In the genomic region with DNA sequence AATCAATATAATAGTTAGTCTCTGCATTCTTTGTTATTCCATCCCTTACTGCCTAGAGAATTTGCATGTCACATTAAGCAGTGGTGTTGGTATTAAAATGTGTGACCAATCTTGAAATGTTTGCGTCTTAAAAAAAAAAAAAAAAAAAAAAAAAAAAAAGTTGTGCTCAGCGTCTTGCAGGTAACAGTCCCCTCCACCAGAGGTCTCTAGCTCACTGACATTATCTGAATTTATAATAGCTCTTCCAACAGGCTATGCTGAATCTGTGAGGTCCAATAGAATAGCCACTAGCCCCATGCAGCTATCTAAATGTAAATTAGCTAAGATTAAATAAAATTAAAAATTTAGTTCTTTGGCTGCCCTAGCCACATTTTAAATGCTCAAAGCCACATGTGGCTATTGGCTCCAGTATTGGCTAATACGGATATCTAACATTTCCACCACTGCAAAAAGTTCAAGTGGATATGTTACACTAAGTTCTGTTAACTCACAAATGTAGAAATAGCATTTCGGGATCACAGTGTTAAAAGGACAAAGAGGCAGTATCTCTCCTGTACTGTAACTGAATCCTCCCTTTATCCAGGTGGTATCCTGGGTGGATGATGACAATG, we compare ENCODE assay signal across 8 cellular contexts.
A peak's percentile ranks its signal among the peaks of the same experiment; 100 is the strongest.
DNase-seq lines count a peak whose midpoint lies in the region; ATAC-seq, FAIRE-seq and TF ChIP-seq lines count a peak whose summit lies in the region.

No MANE protein-coding gene starts in this region.

- no peak for ATAC-seq in stimulated activated naive CD8-positive, alpha-beta T cell treated with anti-CD3 and anti-CD28 coated beads, Interleukin-15, Interleukin-2, amounts not matched to agents 100 U/mL and 50 U/mL, for 24 hours
- no peak for ATAC-seq in GM19324 (IDR thresholded peaks at IDR 0.05; ENCODE audit: low FRiP score, unreplicated experiment)

- DNase-seq in DMS153 (lab: John Stamatoyannopoulos, UW): peak; percentile 45
- DNase-seq in H54 (ENCODE audit: insufficient read length, low spot score): peak; percentile 4
- DNase-seq in NCI-H1694 (lab: John Stamatoyannopoulos, UW): peak; percentile 8
- DNase-seq in globus pallidus (ENCODE audit: low spot score): peak; percentile 47
- peak; percentile 4 for DNase-seq in stimulated activated naive CD8-positive, alpha-beta T cell treated with anti-CD3 and anti-CD28 coated beads, Interleukin-15, Interleukin-2, amounts not matched to agents 100 U/mL and 50 U/mL, for 24 hours
- DNase-seq in stimulated activated CD4-positive, alpha-beta T cell treated with anti-CD3 and anti-CD28 coated beads, Interleukin-12 subunit alpha, Interleukin-12 subunit beta, amount 100 ng/mL, for 4 hours: no peak

- TF ChIP-seq POLR2A in H54 (IDR thresholded peaks at IDR 0.05; ENCODE audit: low read depth, low read length): no peak

- no peak for FAIRE-seq in H54 (lab: Jason Lieb, UNC)
- peak; percentile 85 for FAIRE-seq in TTC549 (lab: Jason Lieb, UNC)
